In genomic region chr19:55258828-55259539, GRCh38 we compare ENCODE assay signal across 8 cellular contexts. TPM values are rescaled to one million over a fixed set of nuclear protein-coding genes. Genes with fewer than 3 reads are reported as not detected.
DNase-seq lines count a peak whose midpoint lies in the region; ATAC-seq and TF ChIP-seq lines count a peak whose summit lies in the region.

Gene PPP6R1 (minus strand): TSS chr19:55259017. CDS start chr19:55247103, 11,914 bp downstream.

- H3K27me3 ChIP-seq in BE2C (no peaks in the 10 kb centered on the region), colonic mucosa (no peaks in the 10 kb centered on the region)

- peak within 1 kb of the TSS; percentile 87 to 90 for H3K9ac ChIP-seq in colonic mucosa (ENCODE audit: low read depth in 2 of 2, low read length in 2 of 2)

- ATAC-seq in HG03460 (IDR thresholded peaks at IDR 0.05; ENCODE audit: unreplicated experiment) = peak; percentile 57

- H3K4me3 ChIP-seq in BE2C (ENCODE audit: low read depth, low read length) = peak within 1 kb of the TSS; percentile 93
- peak within 1 kb of the TSS; percentile 87 for H3K4me3 ChIP-seq in colonic mucosa

- H3K27ac ChIP-seq in colonic mucosa = peak within 1 kb of the TSS; percentile 95

- H3K4me1 ChIP-seq in BE2C (peaks cover 4% of the 10 kb centered on the region; the same call in 1 of the 2 replicates), colonic mucosa (peaks cover 22% of the 10 kb centered on the region)

- no peak for TF ChIP-seq CTCF in BE2C (IDR thresholded peaks at IDR 0.05; ENCODE audit: low read depth, low read length)
- TF ChIP-seq CTCF in colonic mucosa (IDR thresholded peaks at IDR 0.05) = no peak

- H3K9me3 ChIP-seq in BE2C (no peaks in the 10 kb centered on the region), colonic mucosa (no peaks in the 10 kb centered on the region)

- DNase-seq in BE2C (peak; percentile 98), GM19240 (ENCODE audit: insufficient read length, low spot score) (peak; percentile 96), NCI-H526 (lab: John Stamatoyannopoulos, UW) (peak; percentile 98 to 100), colonic mucosa (peak; percentile 97), kidney tubule cell (ENCODE audit: low spot score) (peak; percentile 100)
- DNase-seq in activated CD4-positive, alpha-beta T cell treated with anti-CD3 and anti-CD28 coated beads for 48 hours = peak; percentile 96
- DNase-seq in stimulated activated CD4-positive, alpha-beta T cell treated with anti-CD3 and anti-CD28 coated beads, Interleukin-1b, Interleukin-23, amount 100 ng/mL, for 24 hours (ENCODE audit: low read depth in 4 of 4, low spot score in 1 of 4) = peak; percentile 87 to 93 (median 91)

- intact Hi-C loops in colonic mucosa (cut with DNase I) = no loop called here

- H3K36me3 ChIP-seq in BE2C = 0 out of 2 replicates have a peak, but pooled peaks cover 2% of the 10 kb centered on the region
- H3K36me3 ChIP-seq in colonic mucosa = no peaks in the 10 kb centered on the region

RNA-seq across cellular contexts. Expression of gene PPP6R1, which starts in this region (rescaled TPM):
- 140 TPM for polyA plus RNA-seq in BE2C (2012; ENCODE audit: insufficient read depth, insufficient read length, low read depth)
- total RNA-seq in colonic mucosa = 10 to 100 TPM; 65.1 to 97.2 TPM

Comparison
In these comparisons a context has a peak if more than half of its experiments do, and no peak if none do; other contexts are left out.
1. Peak in every context shown above with its lines: DNase-seq, ATAC-seq, H3K4me3 ChIP-seq and H3K27ac ChIP-seq.